Comparison of ENCODE assay signal across 8 cellular contexts in the genomic region with DNA sequence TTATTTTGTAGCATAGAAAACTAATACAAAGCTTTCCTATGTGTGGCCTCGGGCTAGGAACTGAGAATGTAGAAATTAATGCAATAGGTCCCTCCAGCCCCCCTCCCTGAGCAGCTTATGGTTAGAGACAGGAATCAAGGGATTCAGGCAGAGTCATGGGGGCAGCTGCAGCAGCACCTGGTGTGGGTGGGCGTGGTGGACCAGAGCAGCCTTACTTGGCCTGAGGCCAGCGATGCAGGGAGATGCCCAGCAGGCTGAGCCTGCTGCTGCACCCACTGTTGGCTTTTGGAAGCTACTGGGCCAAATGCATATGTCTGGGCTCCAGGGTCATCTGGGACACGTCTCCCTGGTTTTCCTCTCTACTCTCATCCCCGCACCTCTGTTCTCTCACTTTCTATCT.
"Had no signal": no experiment of that assay in that cellular context is flagged by ENCODE, and none has a peak within 500 bp of the region (broad histone marks: within the 10 kb centered on the region; RNA-seq: fewer than 3 reads in every experiment).

No MANE protein-coding gene starts in this region.

- DNase-seq: activated gamma-delta T cell; activated naive CD8-positive, alpha-beta T cell treated with anti-CD3 and anti-CD28 coated beads for 36 hours; activated T-cell treated with anti-CD3 and anti-CD28 coated beads, Interleukin-2, amount 50 U/mL, for 4 hours; brain microvascular endothelial cell; hypothalamus; ovary; stimulated activated CD4-positive, alpha-beta T cell treated with anti-CD3 and anti-CD28 coated beads, Interleukin-2, amount 100 ng/mL, for 48 hours; stimulated activated naive CD4-positive, alpha-beta T cell treated with Interleukin-2 at 50 U/mL for 16 hours had no signal
